In genomic region chrX:79366888-79367749, GRCh38 we compare ENCODE assay signal across 8 cellular contexts. TPM values are rescaled to one million over a fixed set of nuclear protein-coding genes. Genes with fewer than 3 reads are reported as not detected.
A peak's percentile ranks its signal among the peaks of the same experiment; 100 is the strongest.
DNase-seq lines count a peak whose midpoint lies in the region; ATAC-seq and TF ChIP-seq lines count a peak whose summit lies in the region.

Gene ITM2A, minus strand, starts transcription at chrX:79367334. Its CDS starts 119 bp downstream, at chrX:79367215.

- WGBS in SK-N-SH (ENCODE audit: low lambda C conversion rate): 3% methylated on average over 30 of the region's 38 CpGs

- H3K79me2 ChIP-seq in SK-N-SH (ENCODE audit: insufficient read depth): no peaks in the 10 kb centered on the region

- CTCF ChIA-PET in SK-N-SH (lab: Yijun Ruan, JAX): no interaction called here

- H3K9ac ChIP-seq in SK-N-SH (no peak within 1 kb of the TSS), iPS-18a (ENCODE audit: low read length) (peak within 1 kb of the TSS; percentile 52)

- H3K9me3 ChIP-seq in SK-N-SH (no peaks in the 10 kb centered on the region), iPS-18a (ENCODE audit: control insufficient read depth, low read depth, low read length) (peaks cover 12% of the 10 kb centered on the region)

- H2AFZ ChIP-seq in SK-N-SH (ENCODE audit: low read depth): no peak within 1 kb of the TSS

- peaks cover 0 to 13% of the 10 kb centered on the region in 2 donors for H3K36me3 Mint-ChIP-seq in activated naive CD4-positive, alpha-beta T cell treated with anti-CD3 and anti-CD28 coated beads, Interleukin-2, amount 50 U/mL, for 72 hours

- TF ChIP-seq EP300 in SK-N-SH (IDR thresholded peaks at IDR 0.05; ENCODE audit: borderline replicate concordance in 1 of 2, low read depth in 1 of 2, low read length in 1 of 2): no peak

- no peak within 1 kb of the TSS for H3K27ac ChIP-seq in SK-N-SH (ENCODE audit: low read depth in 2 of 2, low read length in 1 of 2)
- H3K27ac ChIP-seq in iPS-18a (ENCODE audit: low read length): no peak within 1 kb of the TSS

- H3K36me3 ChIP-seq in SK-N-SH (replicated peaks in 1 of 2; ENCODE audit: control insufficient read depth in 1 of 2, insufficient read depth in 2 of 2, low read length in 1 of 2): no peaks in the 10 kb centered on the region
- H3K36me3 ChIP-seq in iPS-18a (ENCODE audit: control insufficient read depth, low read depth, low read length): no peaks in the 10 kb centered on the region

- TF ChIP-seq RAD21 in SK-N-SH (IDR thresholded peaks at IDR 0.05; ENCODE audit: low read length): no peak

- H3K4me3 ChIP-seq in GM12864 (ENCODE audit: low read depth, low read length): peak within 1 kb of the TSS; percentile 53
- H3K4me3 ChIP-seq in SK-N-SH (ENCODE audit: low read depth in 2 of 2, low read length in 1 of 2): no peak within 1 kb of the TSS
- peak within 1 kb of the TSS; percentile 69 for H3K4me3 ChIP-seq in iPS-18a (ENCODE audit: low read length)

- H3K9me3 Mint-ChIP-seq in activated naive CD4-positive, alpha-beta T cell treated with anti-CD3 and anti-CD28 coated beads, Interleukin-2, amount 50 U/mL, for 72 hours: no peaks in the 10 kb centered on the region

- H3K27ac Mint-ChIP-seq in activated naive CD4-positive, alpha-beta T cell treated with anti-CD3 and anti-CD28 coated beads, Interleukin-2, amount 50 U/mL, for 72 hours: peak within 1 kb of the TSS; percentile 92 to 95

- no peaks in the 10 kb centered on the region for H3K9me2 ChIP-seq in SK-N-SH

- peak; percentile 58 for ATAC-seq in HG02571 (IDR thresholded peaks at IDR 0.05; ENCODE audit: unreplicated experiment)
- peak; percentile 80 to 89 for ATAC-seq in activated naive CD4-positive, alpha-beta T cell treated with anti-CD3 and anti-CD28 coated beads, Interleukin-2, amount 50 U/mL, for 72 hours

- peak within 1 kb of the TSS; percentile 19; the same call in 1 of the 2 replicates for H3K4me2 ChIP-seq in SK-N-SH

- H3F3A ChIP-seq in SK-N-SH (replicated peaks; ENCODE audit: insufficient read depth): no peaks in the 10 kb centered on the region

- POLR2A ChIA-PET in SK-N-SH (lab: Yijun Ruan, JAX): no interaction called here

- no peaks in the 10 kb centered on the region for H4K20me1 ChIP-seq in SK-N-SH (ENCODE audit: insufficient read depth)

- TF ChIP-seq CTCF in GM12864 (IDR thresholded peaks at IDR 0.05; ENCODE audit: low read depth, low read length, missing control alignments) (no peak), SK-N-SH (IDR thresholded peaks at IDR 0.05) (no peak)

- no peak for DNase-seq in GM12864 (ENCODE audit: low read depth)
- peak; percentile 3 for DNase-seq in SK-N-SH
- peak; percentile 39 to 72 for DNase-seq in activated naive CD4-positive, alpha-beta T cell treated with anti-CD3 and anti-CD28 coated beads, Interleukin-2, amount 50 U/mL, for 72 hours (ENCODE audit: low spot score in 2 of 2)
- DNase-seq in stimulated activated CD4-positive, alpha-beta T cell treated with anti-CD3 and anti-CD28 coated beads, Interleukin-15, amount 100 ng/mL, for 48 hours (ENCODE audit: low read depth in 2 of 2): peak; percentile 24 to 44
- DNase-seq in DMS79 treated with DMSO at 0.1 percent for 48 hours (lab: John Stamatoyannopoulos, UW): no peak
- no peak for DNase-seq in SHP77 (lab: John Stamatoyannopoulos, UW)

- H3K27me3 ChIP-seq in SK-N-SH (ENCODE audit: insufficient read depth) (no peaks in the 10 kb centered on the region), iPS-18a (ENCODE audit: control insufficient read depth, insufficient read depth, low read length) (no peaks in the 10 kb centered on the region)

- H3K4me1 ChIP-seq in SK-N-SH (ENCODE audit: control insufficient read depth in 1 of 2, insufficient read depth in 2 of 2, low read depth in 1 of 2, low read length in 1 of 2) (no peaks in the 10 kb centered on the region), iPS-18a (ENCODE audit: control insufficient read depth, low read depth, low read length) (peaks cover 14% of the 10 kb centered on the region)

TF ChIP-seq in SK-N-SH, 30 proteins besides CTCF, POLR2A, EP300 and RAD21:
- TF ChIP-seq SMC3 (IDR thresholded peaks at IDR 0.05; ENCODE audit: low read depth, low read length) (no peak), MEF2A (IDR thresholded peaks at IDR 0.05; ENCODE audit: borderline replicate concordance, low read depth) (no peak), YY1 (IDR thresholded peaks at IDR 0.05; ENCODE audit: low read depth) (no peak), IRF3 (IDR thresholded peaks at IDR 0.05; ENCODE audit: low read depth, low read length) (no peak), TCF12 (IDR thresholded peaks at IDR 0.05) (no peak), MXI1 (IDR thresholded peaks at IDR 0.05; ENCODE audit: low read depth, low read length) (no peak), POLR2AphosphoS5 (IDR thresholded peaks at IDR 0.05; ENCODE audit: low read depth, low read length) (no peak), RFX5 (IDR thresholded peaks at IDR 0.05; ENCODE audit: low read length) (no peak), REST (IDR thresholded peaks at IDR 0.05; ENCODE audit: low read depth, low read length) (no peak), FOXM1 (IDR thresholded peaks at IDR 0.05; ENCODE audit: low read depth) (no peak), GABPA (IDR thresholded peaks at IDR 0.05; ENCODE audit: low read depth) (no peak), USF1 (IDR thresholded peaks at IDR 0.05; ENCODE audit: borderline replicate concordance, low read depth) (no peak), ZBTB33 (IDR thresholded peaks at IDR 0.05; ENCODE audit: borderline replicate concordance, low read depth) (no peak), SIN3A (IDR thresholded peaks at IDR 0.05; ENCODE audit: borderline replicate concordance, low read depth, low read length) (no peak), FOXJ3 (CRISPR knock-in tag; IDR thresholded peaks at IDR 0.05) (no peak)

RNA-seq across cellular contexts. Expression of gene ITM2A, which starts in this region (rescaled TPM):
- not detected in 2 replicates for polyA plus RNA-seq in SK-N-SH (2012; rRNA removed)
- 0.04 and 0.09 TPM in 2 replicates for polyA plus RNA-seq in SK-N-SH (2012; cell fraction: cytosol; rRNA removed)
- polyA plus RNA-seq in SK-N-SH (2012; cell fraction: nucleus; rRNA removed): 0.06 TPM in 1 of 2 replicates, not detected in the other
- 100 to 1,000 TPM; 110 to 131 TPM for total RNA-seq in activated naive CD4-positive, alpha-beta T cell treated with anti-CD3 and anti-CD28 coated beads, Interleukin-2, amount 50 U/mL, for 72 hours

Comparison
In these comparisons a context has a peak if more than half of its experiments do, and no peak if none do; other contexts are left out.
1. Peak in DNase-seq and H3K4me2 ChIP-seq in SK-N-SH; RNA of the gene not detected or under 1 TPM.
2. DNase-seq: peak in activated naive CD4-positive, alpha-beta T cell treated with anti-CD3 and anti-CD28 coated beads, Interleukin-2, amount 50 U/mL, for 72 hours (2 of 2) and stimulated activated CD4-positive, alpha-beta T cell treated with anti-CD3 and anti-CD28 coated beads, Interleukin-15, amount 100 ng/mL, for 48 hours (2 of 2); none in GM12864 (single experiment), DMS79 treated with DMSO at 0.1 percent for 48 hours (single experiment) and SHP77 (0 of 2).
3. H3K4me3 ChIP-seq: peak in GM12864 (single experiment) and iPS-18a (single experiment); none in SK-N-SH (0 of 2).